ENCODE assay signal across 1 cellular context in genomic region chr2:3504741-3505140, GRCh38.
TF ChIP-seq lines count a peak whose summit lies in the region.

No MANE protein-coding gene starts in this region.

TF ChIP-seq in HepG2, 621 proteins besides CTCF, POLR2A, EP300 and RAD21:
- TF ChIP-seq HES4 (CRISPR knock-in tag; IDR thresholded peaks at IDR 0.05; ENCODE audit: borderline replicate concordance) (no peak), FOXP1 (IDR thresholded peaks at IDR 0.05) (no peak), FOXP1 (CRISPR knock-in tag; IDR thresholded peaks at IDR 0.05) (no peak), ZFAT (CRISPR knock-in tag; conservative IDR thresholded peaks at IDR 0.05) (no peak), ZNF282 (IDR thresholded peaks at IDR 0.05; ENCODE audit: partially characterized antibody) (no peak), ZSCAN5A (CRISPR knock-in tag; IDR thresholded peaks at IDR 0.05; ENCODE audit: borderline replicate concordance) (no peak), AKAP8 (CRISPR knock-in tag; IDR thresholded peaks at IDR 0.05) (no peak), SRF (IDR thresholded peaks at IDR 0.05; ENCODE audit: low read depth, low read length) (no peak), ZBTB49 (CRISPR knock-in tag; IDR thresholded peaks at IDR 0.05; ENCODE audit: borderline replicate concordance) (no peak), ZBTB37 (CRISPR knock-in tag; IDR thresholded peaks at IDR 0.05) (no peak), THAP9 (CRISPR knock-in tag; IDR thresholded peaks at IDR 0.05; ENCODE audit: borderline replicate concordance) (no peak), NFAT5 (CRISPR knock-in tag; IDR thresholded peaks at IDR 0.05) (no peak), BORCS8-MEF2B (CRISPR knock-in tag; IDR thresholded peaks at IDR 0.05) (no peak), PATZ1 (CRISPR knock-in tag; IDR thresholded peaks at IDR 0.05) (no peak), SOX13 (IDR thresholded peaks at IDR 0.05) (no peak), SOX13 (CRISPR knock-in tag; conservative IDR thresholded peaks at IDR 0.05 in 1 of 2, IDR thresholded peaks at IDR 0.05 in 1 of 2) (no peak), TBL1XR1 (IDR thresholded peaks at IDR 0.05; ENCODE audit: borderline replicate concordance, low read length, partially characterized antibody) (no peak), ZSCAN31 (CRISPR knock-in tag; IDR thresholded peaks at IDR 0.05; ENCODE audit: low read depth) (no peak), FOXO4 (CRISPR knock-in tag; conservative IDR thresholded peaks at IDR 0.05) (no peak), SRY (CRISPR knock-in tag; IDR thresholded peaks at IDR 0.05) (no peak)
